Comparison of ENCODE assay signal across 8 cellular contexts in genomic region chr3:64685331-64685799, GRCh38. TPM values are rescaled to one million over a fixed set of nuclear protein-coding genes. Genes with fewer than 3 reads are reported as not detected.
DNase-seq lines count a peak whose midpoint lies in the region; ATAC-seq and TF ChIP-seq lines count a peak whose summit lies in the region.

No MANE protein-coding gene starts in this region.

- no peak for TF ChIP-seq CTCF in right atrium auricular region (IDR thresholded peaks at IDR 0.05)

- peaks cover 0 to 28% of the 10 kb centered on the region in 2 donors for H3K4me1 ChIP-seq in right atrium auricular region

- DNase-seq in COLO829 (ENCODE audit: low spot score), result peak; percentile 17
- DNase-seq in right atrium auricular region (ENCODE audit: low spot score), result no peak
- DNase-seq in posterior vena cava (ENCODE audit: low spot score), result peak; percentile 89
- DNase-seq in OCI-M2 (lab: John Stamatoyannopoulos, UW; ENCODE audit: unreplicated experiment), result no peak
- no peak for DNase-seq in NCI-H1105 (lab: John Stamatoyannopoulos, UW)

- no peaks in the 10 kb centered on the region for H3K9me3 ChIP-seq in right atrium auricular region

- no peaks in the 10 kb centered on the region for H3K27me3 ChIP-seq in right atrium auricular region

- intact Hi-C loops in posterior vena cava (cut with DNase I), result loop anchor here in 1 of 2 donors (10.0 kb wide), 1 partner anchor 151 kb away; no protein-coding TSS in a partner anchor

- peak overlapping the region; percentile 60 to 75 for H3K4me3 ChIP-seq in right atrium auricular region

- peaks cover 12% of the 10 kb centered on the region for H3K36me3 ChIP-seq in right atrium auricular region

- ATAC-seq in GM19328 (IDR thresholded peaks at IDR 0.05; ENCODE audit: unreplicated experiment) (no peak), HG03442 (IDR thresholded peaks at IDR 0.05; ENCODE audit: unreplicated experiment) (no peak)

- H3K27ac ChIP-seq in angular gyrus (ENCODE audit: low read depth, low read length), result peak overlapping the region; percentile 72
- peak overlapping the region; percentile 95 to 98 for H3K27ac ChIP-seq in right atrium auricular region

RNA-seq across cellular contexts. Expression of gene ADAMTS9, which starts 2.4 kb away (rescaled TPM):
- total RNA-seq in right atrium auricular region (10 to 100 TPM; 20.2 to 21.0 TPM), posterior vena cava (100 to 1,000 TPM in 1 of 2 donors, 10 to 100 TPM in 1; 82.8 to 105 TPM)

Comparison
In these comparisons a context has a peak if more than half of its experiments do, and no peak if none do; other contexts are left out.
1. DNase-seq: peak in COLO829 (single experiment) and posterior vena cava (single experiment); none in right atrium auricular region (single experiment), OCI-M2 (single experiment) and NCI-H1105 (single experiment).